In genomic region chr14:63857467-63858030, GRCh38 we compare ENCODE assay signal across 12 cellular contexts. TPM values are rescaled to one million over a fixed set of nuclear protein-coding genes. Genes with fewer than 3 reads are reported as not detected.
A peak's percentile ranks its signal among the peaks of the same experiment; 100 is the strongest.
DNase-seq lines count a peak whose midpoint lies in the region; ATAC-seq, FAIRE-seq and TF ChIP-seq lines count a peak whose summit lies in the region.
"Had no signal": no experiment of that assay in that cellular context is flagged by ENCODE, and none has a peak within 500 bp of the region (broad histone marks: within the 10 kb centered on the region; RNA-seq: fewer than 3 reads in every experiment).

No MANE protein-coding gene starts in this region.

- intact Hi-C loops in CD8-positive, alpha-beta T cell (cut with DNase I, micrococcal nuclease): loop anchor here in 1 of 2 experiments (10.0 kb wide), 2 partner anchors 313 to 1247 kb away; partner anchors contain the start of genes MAX and PPP2R5E

- peaks cover 48% of the 10 kb centered on the region for H3K4me1 ChIP-seq in CD8-positive, alpha-beta T cell (ENCODE audit: insufficient read depth, low read length)

- H3K27me3 Mint-ChIP-seq in CD8-positive, alpha-beta T cell (ENCODE audit: low read depth): no peaks in the 10 kb centered on the region
- H3K27me3 Mint-ChIP-seq: stimulated activated memory B cell treated with anti-CD40 and anti-IgM and Interleukin-4, amounts not matched to agents 10 μg/mL and 1 μg/mL and 100 μg/mL, for 72 hours had no signal

- POLR2A ChIA-PET in CD8-positive, alpha-beta T cell (lab: Charles Lee): interaction anchor here (2.6 kb wide), 1 partner anchor 12 kb away, joined by 8 read pairs; no protein-coding TSS in a partner anchor

- peak overlapping the region; percentile 81 for H3K27ac Mint-ChIP-seq in CD8-positive, alpha-beta T cell
- H3K27ac Mint-ChIP-seq: stimulated activated memory B cell treated with anti-CD40 and anti-IgM and Interleukin-4, amounts not matched to agents 10 μg/mL and 1 μg/mL and 100 μg/mL, for 72 hours had no signal

- H3K27ac ChIP-seq in CD8-positive, alpha-beta T cell (ENCODE audit: low read depth, low read length): peak overlapping the region; percentile 29

- peak overlapping the region; percentile 30 for H3K4me3 Mint-ChIP-seq in CD8-positive, alpha-beta T cell
- H3K4me3 Mint-ChIP-seq: stimulated activated memory B cell treated with anti-CD40 and anti-IgM and Interleukin-4, amounts not matched to agents 10 μg/mL and 1 μg/mL and 100 μg/mL, for 72 hours had no signal

- no peaks in the 10 kb centered on the region for H3K36me3 ChIP-seq in CD8-positive, alpha-beta T cell (ENCODE audit: insufficient read depth, low read length)

- H3K4me3 ChIP-seq in CD8-positive, alpha-beta T cell (ENCODE audit: low read depth, low read length): no peak overlapping the region

- no peaks in the 10 kb centered on the region for H3K27me3 ChIP-seq in CD8-positive, alpha-beta T cell (ENCODE audit: insufficient read depth, low read length)

- peak; percentile 21 for ATAC-seq in CD8-positive, alpha-beta T cell
- ATAC-seq: sciatic nerve; stimulated activated memory B cell treated with anti-CD40 and anti-IgM and Interleukin-4, amounts not matched to agents 10 μg/mL and 1 μg/mL and 100 μg/mL, for 72 hours had no signal

- no peak for TF ChIP-seq CTCF in CD8-positive, alpha-beta T cell (IDR thresholded peaks at IDR 0.05)
- no peak for TF ChIP-seq CTCF in D721Med (IDR thresholded peaks at IDR 0.05; ENCODE audit: insufficient read depth, missing control alignments)

- no peaks in the 10 kb centered on the region for H3K9me3 Mint-ChIP-seq in CD8-positive, alpha-beta T cell
- H3K9me3 Mint-ChIP-seq: stimulated activated memory B cell treated with anti-CD40 and anti-IgM and Interleukin-4, amounts not matched to agents 10 μg/mL and 1 μg/mL and 100 μg/mL, for 72 hours had no signal

- FAIRE-seq in D721Med (lab: Jason Lieb, UNC): no peak

- CTCF ChIA-PET in CD8-positive, alpha-beta T cell (lab: Charles Lee): interaction anchor here (0.6 kb wide), 1 partner anchor 99 kb away, joined by 3 read pairs; no protein-coding TSS in a partner anchor

- peaks cover 59% of the 10 kb centered on the region for H3K4me1 Mint-ChIP-seq in CD8-positive, alpha-beta T cell (ENCODE audit: low read depth)

- H3K36me3 Mint-ChIP-seq in CD8-positive, alpha-beta T cell: peaks cover 5% of the 10 kb centered on the region
- H3K36me3 Mint-ChIP-seq: stimulated activated memory B cell treated with anti-CD40 and anti-IgM and Interleukin-4, amounts not matched to agents 10 μg/mL and 1 μg/mL and 100 μg/mL, for 72 hours had no signal

- no peaks in the 10 kb centered on the region for H3K9me3 ChIP-seq in CD8-positive, alpha-beta T cell (ENCODE audit: low read length)

- peak; percentile 45 for DNase-seq in A172 (ENCODE audit: low spot score)
- peak in 4 of 7 experiments; percentile 21 to 50 (median 27) for DNase-seq in CD8-positive, alpha-beta T cell
- DNase-seq in SW480 (ENCODE audit: low spot score): peak; percentile 42
- peak; percentile 16 for DNase-seq in astrocyte of the hippocampus (ENCODE audit: low read depth, low spot score)
- no peak for DNase-seq in OCI-M1 (lab: John Stamatoyannopoulos, UW)
- no peak for DNase-seq in NCI-H345 (lab: John Stamatoyannopoulos, UW)
- no peak for DNase-seq in germinal center (ENCODE audit: low spot score)
- DNase-seq in D721Med (ENCODE audit: insufficient read length, low spot score): no peak
- DNase-seq: KBM-7, NCI-H526 had no signal

RNA-seq across cellular contexts. Expression of gene SYNE2, which starts 4.7 kb away (rescaled TPM):
- total RNA-seq in A172 (2014; rRNA removed; shearing (Covaris generic)): 9.7 and 11.1 TPM in 2 replicates
- total RNA-seq in CD8-positive, alpha-beta T cell: 10 to 100 TPM; 93.4 to 94.2 TPM

Comparison
In these comparisons a context has a peak if more than half of its experiments do, and no peak if none do; other contexts are left out.
1. DNase-seq: peak in A172 (single experiment), CD8-positive, alpha-beta T cell (4 of 7), SW480 (single experiment) and astrocyte of the hippocampus (single experiment); none in OCI-M1 (single experiment), NCI-H345 (single experiment), germinal center (single experiment) and D721Med (single experiment).